11 cellular contexts compared by ENCODE assay signal in the genomic region with DNA sequence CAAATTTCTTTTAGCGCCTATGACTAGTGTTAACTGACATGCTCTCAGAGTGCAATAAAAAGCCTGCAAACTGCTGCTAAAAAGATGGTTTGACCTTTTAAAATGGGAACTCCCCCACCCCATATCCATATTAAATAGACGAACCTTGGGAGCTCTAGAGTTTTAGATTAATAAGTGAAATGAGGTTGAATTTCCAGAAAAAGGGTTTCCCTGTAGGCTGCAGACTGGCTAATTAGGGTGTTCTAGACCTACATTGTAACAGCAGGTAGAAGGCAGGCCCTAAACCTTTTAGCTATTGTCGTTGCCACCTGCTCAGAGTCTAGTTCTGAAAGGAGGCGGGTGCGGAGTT. TPM values are rescaled to one million over a fixed set of nuclear protein-coding genes. Genes with fewer than 3 reads are reported as not detected.
DNase-seq lines count a peak whose midpoint lies in the region; TF ChIP-seq lines count a peak whose summit lies in the region.
"Had no signal": no experiment of that assay in that cellular context is flagged by ENCODE, and none has a peak within 500 bp of the region (broad histone marks: within the 10 kb centered on the region; RNA-seq: fewer than 3 reads in every experiment).

No MANE protein-coding gene starts in this region.

- POLR2A ChIA-PET in CD8-positive, alpha-beta memory T cell (lab: Charles Lee) = no interaction called here

- H3K4me1 Mint-ChIP-seq in CD8-positive, alpha-beta memory T cell = peaks cover 3 to 22% (median 9%) of the 10 kb centered on the region in 3 donors

- H3K36me3 ChIP-seq in CD8-positive, alpha-beta memory T cell (ENCODE audit: insufficient read depth, low read length) = no peaks in the 10 kb centered on the region
- H3K36me3 ChIP-seq in HUES48 (ENCODE audit: control insufficient read depth, insufficient read depth, low read length) (no peaks in the 10 kb centered on the region), sigmoid colon (no peaks in the 10 kb centered on the region)

- H3K36me3 Mint-ChIP-seq in CD8-positive, alpha-beta memory T cell = no peaks in the 10 kb centered on the region

- no peak for TF ChIP-seq POLR2A in sigmoid colon (IDR thresholded peaks at IDR 0.05)

- H3K9me3 Mint-ChIP-seq in CD8-positive, alpha-beta memory T cell = peaks cover 0 to 4% (median 0%) of the 10 kb centered on the region in 5 donors

- no peak overlapping the region for H3K27ac Mint-ChIP-seq in CD8-positive, alpha-beta memory T cell

- no peaks in the 10 kb centered on the region for H3K4me1 ChIP-seq in CD8-positive, alpha-beta memory T cell (ENCODE audit: insufficient read depth, low read length)
- peaks cover 20% of the 10 kb centered on the region for H3K4me1 ChIP-seq in HUES48 (ENCODE audit: control insufficient read depth, insufficient read depth, low read length)
- peaks cover 0 to 27% (median 21%) of the 10 kb centered on the region in 4 donors for H3K4me1 ChIP-seq in sigmoid colon

- H3K4me3 ChIP-seq in CD8-positive, alpha-beta memory T cell (ENCODE audit: low read length) = no peak overlapping the region
- H3K4me3 ChIP-seq in HUES48 (ENCODE audit: low read depth, low read length) (peak overlapping the region; percentile 64), epithelial cell of proximal tubule (ENCODE audit: low read depth, low read length) (peak overlapping the region; percentile 55), sigmoid colon (peak overlapping the region in 3 of 4 donors; percentile 71 to 79 (median 78))

- TF ChIP-seq CTCF in epithelial cell of proximal tubule (conservative IDR thresholded peaks at IDR 0.05; ENCODE audit: low read depth, low read length) (no peak), sigmoid colon (IDR thresholded peaks at IDR 0.05) (peak in 1 of 4 experiments; percentile 59)

- 13 to 19% methylated on average over 5 of the region's 5 CpGs for WGBS in sigmoid colon, 2 donors

- H3K9me3 ChIP-seq in CD8-positive, alpha-beta memory T cell (ENCODE audit: low read length) = no peaks in the 10 kb centered on the region
- H3K9me3 ChIP-seq in HUES48 (ENCODE audit: control insufficient read depth, insufficient read depth, low read length) = no peaks in the 10 kb centered on the region
- no peaks in the 10 kb centered on the region for H3K9me3 ChIP-seq in sigmoid colon

- no peaks in the 10 kb centered on the region for H3K27me3 ChIP-seq in CD8-positive, alpha-beta memory T cell (ENCODE audit: insufficient read depth, low read length, poor library complexity, severe bottlenecking)
- H3K27me3 ChIP-seq in HUES48 (ENCODE audit: control insufficient read depth, insufficient read depth, low read length) = peaks cover 55% of the 10 kb centered on the region
- no peaks in the 10 kb centered on the region for H3K27me3 ChIP-seq in sigmoid colon

- intact Hi-C loops in sigmoid colon (cut with DNase I) = loop anchor here (10.0 kb wide), 1 partner anchor 570 kb away; no protein-coding TSS in a partner anchor

- no peak for DNase-seq in CD8-positive, alpha-beta memory T cell
- DNase-seq in epithelial cell of proximal tubule (ENCODE audit: low read depth) (no peak), sigmoid colon (no peak), EL (no peak)
- DNase-seq in stimulated activated CD4-positive, alpha-beta T cell treated with anti-CD3 and anti-CD28 coated beads, Interleukin-2, amount 100 ng/mL, for 24 hours = no peak
- no peak for DNase-seq in activated naive CD4-positive, alpha-beta T cell treated with anti-CD3 and anti-CD28 coated beads, Interleukin-2, amount 50 U/mL, for 16 hours
- DNase-seq: activated gamma-delta T cell, DND-41, NCI-H510A had no signal

- H3K4me3 Mint-ChIP-seq in CD8-positive, alpha-beta memory T cell = peak overlapping the region in 6 of 7 donors; percentile 16 to 64 (median 52)

- H3K27me3 Mint-ChIP-seq in CD8-positive, alpha-beta memory T cell = peaks cover 46 to 74% of the 10 kb centered on the region in 2 donors

- CTCF ChIA-PET in CD8-positive, alpha-beta memory T cell (lab: Charles Lee) = no interaction called here

- TF ChIP-seq EP300 in sigmoid colon (IDR thresholded peaks at IDR 0.05) = no peak

- no peak overlapping the region for H3K9ac ChIP-seq in HUES48 (ENCODE audit: low read depth, low read length)

- no peak overlapping the region for H3K27ac ChIP-seq in CD8-positive, alpha-beta memory T cell (ENCODE audit: low read depth, low read length)
- H3K27ac ChIP-seq in HUES48 (ENCODE audit: low read depth, low read length) = no peak overlapping the region
- H3K27ac ChIP-seq in sigmoid colon = no peak overlapping the region
- H3K27ac ChIP-seq: HL-60 had no signal

RNA-seq across cellular contexts. Expression of a gene that starts 2.2 kb away (rescaled TPM):
- total RNA-seq in CD8-positive, alpha-beta memory T cell = under 1 TPM; 0.22 to 0.26 TPM
- polyA plus RNA-seq in CD8-positive, alpha-beta memory T cell = not detected
- total RNA-seq in epithelial cell of proximal tubule = not detected in 2 replicates
- total RNA-seq in sigmoid colon = 1 to 10 TPM; 2.0 to 5.4 (median 3.1) TPM
- polyA plus RNA-seq in sigmoid colon = under 1 TPM; 0.23 to 0.87 (median 0.60) TPM
